In genomic region chr3:42728668-42729364, GRCh38 we compare ENCODE assay signal across 16 cellular contexts. TPM values are rescaled to one million over a fixed set of nuclear protein-coding genes. Genes with fewer than 3 reads are reported as not detected.
"Had no signal": no experiment of that assay in that cellular context is flagged by ENCODE, and none has a peak within 500 bp of the region (broad histone marks: within the 10 kb centered on the region; RNA-seq: fewer than 3 reads in every experiment).

No MANE protein-coding gene starts in this region.

- H3K4me1 ChIP-seq: stomach, uterus had no signal

- H3K27ac Mint-ChIP-seq: activated CD8-positive, alpha-beta T cell treated with anti-CD3 and anti-CD28 coated beads for 36 hours; neural progenitor cell had no signal

- H3K4me3 Mint-ChIP-seq: activated CD8-positive, alpha-beta T cell treated with anti-CD3 and anti-CD28 coated beads for 36 hours; neural progenitor cell had no signal

- H3K9me3 ChIP-seq: stomach, tibial artery, uterus had no signal

- ATAC-seq: activated CD8-positive, alpha-beta T cell treated with anti-CD3 and anti-CD28 coated beads for 36 hours; SK-N-SH treated with all-trans-retinoic acid at 6 μM for 48 hours had no signal

- H3K27me3 ChIP-seq: neural progenitor cell, stomach, tibial artery, uterus had no signal

- H3K36me3 ChIP-seq: neural progenitor cell, stomach, tibial artery, uterus had no signal

- H3K27ac ChIP-seq: neural progenitor cell, stomach had no signal

- H2AFZ ChIP-seq: neural progenitor cell had no signal

- H3K4me3 ChIP-seq: lung, neural progenitor cell, stomach, tibial artery, uterus had no signal

- H3K4me2 ChIP-seq: neural progenitor cell had no signal

- DNase-seq: activated CD4-positive, alpha-beta T cell treated with anti-CD3 and anti-CD28 coated beads for 4 hours; activated CD8-positive, alpha-beta memory T cell treated with anti-CD3 and anti-CD28 coated beads, Interleukin-2, amount 50 U/mL, for 4 hours; activated CD8-positive, alpha-beta T cell treated with anti-CD3 and anti-CD28 coated beads for 36 hours; activated naive CD4-positive, alpha-beta T cell; aorta; retina; SHP77 treated with DMSO at 0.1 percent for 48 hours; stomach had no signal

- H3K9me3 Mint-ChIP-seq: activated CD8-positive, alpha-beta T cell treated with anti-CD3 and anti-CD28 coated beads for 36 hours; neural progenitor cell had no signal

- H3K36me3 Mint-ChIP-seq: neural progenitor cell had no signal

RNA-seq across cellular contexts. Expression of gene HHATL, which starts 26.2 kb away (rescaled TPM):
- total RNA-seq: activated CD8-positive, alpha-beta T cell treated with anti-CD3 and anti-CD28 coated beads for 36 hours; aorta; chondrocyte; glomerular endothelial cell; stomach; T-helper 1 cell treated with Interleukin-12 subunit alpha and Interleukin-12 subunit beta and Interleukin-4 antibody, amounts not matched to agents 30 ng/mL and 1 ng/mL, for 36 hours had no signal

RNA-seq across cellular contexts. Expression of gene KLHL40, which starts 43.5 kb away (rescaled TPM):
- total RNA-seq: activated CD8-positive, alpha-beta T cell treated with anti-CD3 and anti-CD28 coated beads for 36 hours; aorta; chondrocyte; glomerular endothelial cell; lung; T-helper 1 cell treated with Interleukin-12 subunit alpha and Interleukin-12 subunit beta and Interleukin-4 antibody, amounts not matched to agents 30 ng/mL and 1 ng/mL, for 36 hours; uterus had no signal
